In genomic region chr3:42661593-42662022, GRCh38 we compare ENCODE assay signal across 1 cellular context.
TF ChIP-seq lines count a peak whose summit lies in the region.

No MANE protein-coding gene starts in this region.

TF ChIP-seq in WTC11, 78 proteins besides CTCF, POLR2A, EP300 and RAD21 (continued from another document):
- TF ChIP-seq ZNF281 (CRISPR knock-in tag; IDR thresholded peaks at IDR 0.05): no peak
- TF ChIP-seq RELA (CRISPR knock-in tag; IDR thresholded peaks at IDR 0.05; ENCODE audit: borderline replicate concordance): no peak
- no peak for TF ChIP-seq JUN (CRISPR knock-in tag; IDR thresholded peaks at IDR 0.05)
- TF ChIP-seq, protein P1, sequence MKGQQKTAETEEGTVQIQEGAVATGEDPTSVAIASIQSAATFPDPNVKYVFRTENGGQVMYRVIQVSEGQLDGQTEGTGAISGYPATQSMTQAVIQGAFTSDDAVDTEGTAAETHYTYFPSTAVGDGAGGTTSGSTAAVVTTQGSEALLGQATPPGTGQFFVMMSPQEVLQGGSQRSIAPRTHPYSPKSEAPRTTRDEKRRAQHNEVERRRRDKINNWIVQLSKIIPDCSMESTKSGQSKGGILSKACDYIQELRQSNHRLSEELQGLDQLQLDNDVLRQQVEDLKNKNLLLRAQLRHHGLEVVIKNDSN (CRISPR knock-in tag; IDR thresholded peaks at IDR 0.05): no peak
TF ChIP-seq in WTC11: peak in this region for 0.
